In the genomic region with DNA sequence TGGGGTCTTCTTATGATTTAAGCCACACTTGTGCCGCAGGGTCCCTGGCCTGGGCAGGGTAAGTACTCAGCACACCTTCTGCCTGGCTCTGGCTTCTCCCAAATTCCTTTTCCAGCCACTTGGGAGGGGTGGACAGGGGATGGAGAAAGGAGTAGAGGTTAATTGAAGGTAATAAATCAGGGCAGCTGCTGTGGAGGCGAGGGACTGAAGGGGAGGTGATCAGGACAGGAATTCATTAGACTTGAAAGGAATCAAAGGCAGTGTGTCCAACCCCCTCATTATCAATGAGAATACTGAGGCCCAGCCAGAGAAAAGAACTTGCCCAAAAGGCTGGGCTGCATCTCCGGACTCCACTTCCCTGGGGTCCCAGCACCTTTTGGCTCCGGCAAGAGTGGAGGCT, we compare ENCODE assay signal across 24 cellular contexts. TPM values are rescaled to one million over a fixed set of nuclear protein-coding genes. Genes with fewer than 3 reads are reported as not detected.
A peak's percentile ranks its signal among the peaks of the same experiment; 100 is the strongest.
DNase-seq lines count a peak whose midpoint lies in the region; ATAC-seq and TF ChIP-seq lines count a peak whose summit lies in the region.
"Had no signal": no experiment of that assay in that cellular context is flagged by ENCODE, and none has a peak within 500 bp of the region (broad histone marks: within the 10 kb centered on the region; RNA-seq: fewer than 3 reads in every experiment).

No MANE protein-coding gene starts in this region.

- H3K9me3 Mint-ChIP-seq in endodermal cell, result no peaks in the 10 kb centered on the region
- no peaks in the 10 kb centered on the region for H3K9me3 Mint-ChIP-seq in natural killer cell treated with Interleukin-12 subunit alpha and Interleukin-12 subunit beta and Interleukin-15 and Interleukin-18, amount 100 ng/mL, for 72 hours
- H3K9me3 Mint-ChIP-seq: CD4-positive, alpha-beta T cell had no signal

- no peak overlapping the region for H3K9ac ChIP-seq in endodermal cell (ENCODE audit: extremely low read depth, low read length, poor library complexity, severe bottlenecking)

- H3K4me3 ChIP-seq in endodermal cell (ENCODE audit: low read length) (no peak overlapping the region), tibial artery (no peak overlapping the region)
- H3K4me3 ChIP-seq: SK-N-MC had no signal

- peaks cover 10% of the 10 kb centered on the region for H3K4me1 Mint-ChIP-seq in endodermal cell
- H3K4me1 Mint-ChIP-seq in natural killer cell treated with Interleukin-12 subunit alpha and Interleukin-12 subunit beta and Interleukin-15 and Interleukin-18, amount 100 ng/mL, for 72 hours (ENCODE audit: low read depth in 2 of 2), result peaks cover 25 to 29% of the 10 kb centered on the region in 2 donors

- TF ChIP-seq CTCF in endodermal cell (conservative IDR thresholded peaks at IDR 0.05) (no peak), tibial artery (IDR thresholded peaks at IDR 0.05) (no peak)

- no peak for ATAC-seq in natural killer cell treated with Interleukin-12 subunit alpha and Interleukin-12 subunit beta and Interleukin-15 and Interleukin-18, amount 100 ng/mL, for 72 hours
- ATAC-seq in HG03159 (IDR thresholded peaks at IDR 0.05; ENCODE audit: unreplicated experiment), result no peak
- ATAC-seq in left colon, result no peak
- ATAC-seq: HCT116 had no signal

- 74 to 86% methylated on average over 4 of the region's 4 CpGs for WGBS in endodermal cell (ENCODE audit: insufficient coverage in 1 of 2, insufficient read length in 1 of 2), 2 experiments

- H3K27ac Mint-ChIP-seq in endodermal cell, result no peak overlapping the region
- peak overlapping the region in 1 of 2 donors; percentile 23 for H3K27ac Mint-ChIP-seq in natural killer cell treated with Interleukin-12 subunit alpha and Interleukin-12 subunit beta and Interleukin-15 and Interleukin-18, amount 100 ng/mL, for 72 hours
- H3K27ac Mint-ChIP-seq: CD4-positive, alpha-beta T cell had no signal

- DNase-seq in ELF-1 (ENCODE audit: low read depth, low spot score) (peak; percentile 53), endodermal cell (no peak), tibial artery (no peak), nucleus accumbens (lab: John Stamatoyannopoulos, UW) (no peak), left colon (no peak)
- no peak for DNase-seq in natural killer cell treated with Interleukin-12 subunit alpha and Interleukin-12 subunit beta and Interleukin-15 and Interleukin-18, amount 100 ng/mL, for 72 hours (ENCODE audit: low spot score)
- DNase-seq: AML-193; CD4-positive, alpha-beta T cell; EL; GF-D8; NCI-H1048; NCI-H1417; NCI-H1694; NCI-H2081; NCI-H226; NCI-H524; NCI-H774; SIG-M5 had no signal

- H3K27me3 Mint-ChIP-seq in endodermal cell (ENCODE audit: insufficient read depth), result peaks cover 54% of the 10 kb centered on the region
- peaks cover 31 to 36% of the 10 kb centered on the region in 2 donors for H3K27me3 Mint-ChIP-seq in natural killer cell treated with Interleukin-12 subunit alpha and Interleukin-12 subunit beta and Interleukin-15 and Interleukin-18, amount 100 ng/mL, for 72 hours

- no peaks in the 10 kb centered on the region for H3K36me3 ChIP-seq in endodermal cell (ENCODE audit: control insufficient read depth, insufficient read depth, low read length)
- no peaks in the 10 kb centered on the region for H3K36me3 ChIP-seq in tibial artery
- H3K36me3 ChIP-seq: BLaER1 treated with 17β-estradiol and CSF1 and Interleukin-3, amounts not matched to agents 10 nM and 100 nM had no signal

- H3K27ac ChIP-seq in endodermal cell (ENCODE audit: low read depth, low read length) (no peak overlapping the region), tibial artery (peak overlapping the region; percentile 9 to 76)
- H3K27ac ChIP-seq: BLaER1 treated with 17β-estradiol and CSF1 and Interleukin-3, amounts not matched to agents 10 nM and 100 nM; SK-N-MC had no signal

- no peaks in the 10 kb centered on the region for H3K36me3 Mint-ChIP-seq in endodermal cell (ENCODE audit: low read depth)
- H3K36me3 Mint-ChIP-seq in natural killer cell treated with Interleukin-12 subunit alpha and Interleukin-12 subunit beta and Interleukin-15 and Interleukin-18, amount 100 ng/mL, for 72 hours, result no peaks in the 10 kb centered on the region

- H3K9me3 ChIP-seq in endodermal cell (ENCODE audit: control insufficient read depth, low read length) (no peaks in the 10 kb centered on the region), tibial artery (no peaks in the 10 kb centered on the region)
- H3K9me3 ChIP-seq: BLaER1 treated with 17β-estradiol and CSF1 and Interleukin-3, amounts not matched to agents 10 nM and 100 nM had no signal

- peak overlapping the region; percentile 38 for H3K4me3 Mint-ChIP-seq in endodermal cell
- peak overlapping the region; percentile 50 for H3K4me3 Mint-ChIP-seq in natural killer cell treated with Interleukin-12 subunit alpha and Interleukin-12 subunit beta and Interleukin-15 and Interleukin-18, amount 100 ng/mL, for 72 hours
- H3K4me3 Mint-ChIP-seq: CD4-positive, alpha-beta T cell had no signal

- intact Hi-C loops in tibial artery (cut with DNase I; ENCODE audit: low total_unique reads), result no loop called here
- intact Hi-C loops in left colon (cut with DNase I, micrococcal nuclease), result loop anchor here (5.0 to 10.0 kb wide), 2 partner anchors 59 to 181 kb away; no protein-coding TSS in a partner anchor

- H3K4me1 ChIP-seq in endodermal cell (ENCODE audit: control insufficient read depth, insufficient read depth, low read length) (no peaks in the 10 kb centered on the region), tibial artery (peaks cover 8 to 65% (median 37%) of the 10 kb centered on the region in 4 donors)

- H3K27me3 ChIP-seq in endodermal cell (ENCODE audit: control insufficient read depth, insufficient read depth, low read length, poor library complexity, severe bottlenecking), result peaks cover 12% of the 10 kb centered on the region
- no peaks in the 10 kb centered on the region for H3K27me3 ChIP-seq in tibial artery

RNA-seq across cellular contexts. Expression of a gene that starts 2.4 kb away (rescaled TPM):
- total RNA-seq in endodermal cell, result not detected
- 39.2 TPM for polyA plus RNA-seq in endodermal cell (2013, experiment 1 of 2)
- 37.0 TPM for polyA plus RNA-seq in endodermal cell (2013, experiment 2 of 2)
- not detected for total RNA-seq in natural killer cell treated with Interleukin-12 subunit alpha and Interleukin-12 subunit beta and Interleukin-15 and Interleukin-18, amount 100 ng/mL, for 72 hours
- total RNA-seq in left colon, result not detected
- total RNA-seq: CD4-positive, alpha-beta T cell; H1; HT-29 had no signal

RNA-seq across cellular contexts. Expression of a gene that starts 22.6 kb away (rescaled TPM):
- total RNA-seq in endodermal cell, result 10 to 100 TPM; 25.4 to 31.0 TPM
- 24.9 TPM for polyA plus RNA-seq in endodermal cell (2013, experiment 1 of 2)
- polyA plus RNA-seq in endodermal cell (2013, experiment 2 of 2), result 20.0 TPM
- 10 to 100 TPM in 1 of 2 donors, 1 to 10 TPM in 1; 7.0 to 12.0 TPM for total RNA-seq in natural killer cell treated with Interleukin-12 subunit alpha and Interleukin-12 subunit beta and Interleukin-15 and Interleukin-18, amount 100 ng/mL, for 72 hours
- 10 to 100 TPM; 47.3 to 85.2 TPM for total RNA-seq in left colon

RNA-seq across cellular contexts. Expression of a gene that starts 24.1 kb away (rescaled TPM):
- total RNA-seq in endodermal cell (not detected), left colon (not detected)
- polyA plus RNA-seq in endodermal cell (2013, experiment 1 of 2), result not detected
- not detected for polyA plus RNA-seq in endodermal cell (2013, experiment 2 of 2)
- total RNA-seq in natural killer cell treated with Interleukin-12 subunit alpha and Interleukin-12 subunit beta and Interleukin-15 and Interleukin-18, amount 100 ng/mL, for 72 hours, result not detected
- total RNA-seq: CD4-positive, alpha-beta T cell had no signal
